1 cellular context compared by ENCODE assay signal in genomic region chr4:93947318-93947717, GRCh38.
TF ChIP-seq lines count a peak whose summit lies in the region.

No MANE protein-coding gene starts in this region.

TF ChIP-seq in H1, 55 proteins besides CTCF, POLR2A, EP300 and RAD21 (continued from another document):
- peak; percentile 7 for TF ChIP-seq NANOG (IDR thresholded peaks at IDR 0.05; ENCODE audit: insufficient read depth, low read depth, low read length, poor library complexity, severe bottlenecking)
